ENCODE assay signal across 14 cellular contexts in the genomic region with DNA sequence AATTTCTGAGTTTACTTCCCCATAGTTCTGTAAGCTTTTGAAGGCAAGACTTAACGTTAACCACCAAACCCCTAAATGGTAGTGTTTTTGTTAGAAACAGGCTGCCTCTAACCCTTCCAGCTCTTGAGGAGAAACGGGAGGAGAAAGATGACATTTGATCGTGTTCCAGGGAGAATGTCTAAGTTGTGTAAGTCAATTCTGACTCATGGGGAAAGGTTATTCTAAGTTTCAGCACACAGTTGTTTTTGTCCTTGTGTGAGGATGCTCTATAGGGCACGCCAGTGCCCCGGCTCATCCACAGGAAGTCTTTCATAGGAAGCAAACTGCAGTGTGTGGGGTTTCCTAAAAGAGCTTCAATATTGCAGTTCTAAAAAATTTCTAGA.
A peak's percentile ranks its signal among the peaks of the same experiment; 100 is the strongest.
DNase-seq lines count a peak whose midpoint lies in the region; TF ChIP-seq lines count a peak whose summit lies in the region.
"Had no signal": no experiment of that assay in that cellular context is flagged by ENCODE, and none has a peak within 500 bp of the region (broad histone marks: within the 10 kb centered on the region; RNA-seq: fewer than 3 reads in every experiment).

No MANE protein-coding gene starts in this region.

- no peak overlapping the region for H3K4me3 ChIP-seq in AG09309 (ENCODE audit: control insufficient read depth, low read depth, low read length)
- H3K4me3 ChIP-seq: coronary artery, heart right ventricle had no signal

- TF ChIP-seq CTCF in AG09309 (IDR thresholded peaks at IDR 0.05; ENCODE audit: control insufficient read depth, insufficient read depth, low read depth, low read length, missing control alignments), result no peak

- DNase-seq in AG09309 (ENCODE audit: low read depth) (peak; percentile 60), NCI-H226 (peak; percentile 57), epidermal melanocyte (ENCODE audit: insufficient read length, low spot score) (peak; percentile 23), myocyte (ENCODE audit: low read depth) (peak; percentile 24), DMS 273 treated with DMSO at 0.1 percent for 48 hours (lab: John Stamatoyannopoulos, UW) (no peak), islet precursor cell (no peak), cerebellar nuclear complex (lab: John Stamatoyannopoulos, UW) (no peak), OCI-M1 (lab: John Stamatoyannopoulos, UW) (no peak)
- DNase-seq: activated CD4-positive, alpha-beta memory T cell treated with anti-CD3 and anti-CD28 coated beads for 36 hours; activated naive CD4-positive, alpha-beta T cell treated with Interleukin-2 at 50 U/mL for 16 hours; BE2C; heart right ventricle; NCI-H2081 treated with DMSO at 0.1 percent for 48 hours had no signal

Comparison
In these comparisons a context has a peak if more than half of its experiments do, and no peak if none do; other contexts are left out.
1. DNase-seq: peak in AG09309 (single experiment), NCI-H226 (single experiment), epidermal melanocyte (single experiment) and myocyte (single experiment); none in DMS 273 treated with DMSO at 0.1 percent for 48 hours (single experiment), islet precursor cell (single experiment), cerebellar nuclear complex (0 of 2) and OCI-M1 (single experiment).